In genomic region chr11:110349109-110349996, GRCh38 we compare ENCODE assay signal across 1 cellular context.
TF ChIP-seq lines count a peak whose summit lies in the region.

No MANE protein-coding gene starts in this region.

TF ChIP-seq in K562, 482 proteins besides CTCF, POLR2A, EP300 and RAD21 (continued from another document):
- TF ChIP-seq E2F4 (CRISPR knock-in tag; IDR thresholded peaks at IDR 0.05; ENCODE audit: low read depth) (no peak), ZBTB12 (CRISPR knock-in tag; IDR thresholded peaks at IDR 0.05) (no peak), KLF10 (CRISPR knock-in tag; IDR thresholded peaks at IDR 0.05) (no peak), ZBTB33 (CRISPR knock-in tag; IDR thresholded peaks at IDR 0.05) (no peak), MAFK (IDR thresholded peaks at IDR 0.05; ENCODE audit: low read length) (no peak), TRIM24 (IDR thresholded peaks at IDR 0.05) (no peak), PRMT5 (CRISPR knock-in tag; IDR thresholded peaks at IDR 0.05) (no peak), THAP12 (CRISPR knock-in tag; IDR thresholded peaks at IDR 0.05) (no peak), POLR2AphosphoS5 (IDR thresholded peaks at IDR 0.05; ENCODE audit: control insufficient read depth, insufficient read depth, low read depth, low read length) (no peak), MECOM (CRISPR knock-in tag; IDR thresholded peaks at IDR 0.05) (no peak), POLR2AphosphoS2 (IDR thresholded peaks at IDR 0.05; ENCODE audit: low read length) (no peak), ETS1 (conservative IDR thresholded peaks at IDR 0.05; ENCODE audit: control insufficient read depth, low read depth, low read length) (no peak), ZNF696 (CRISPR knock-in tag; conservative IDR thresholded peaks at IDR 0.05) (no peak), CC2D1A (IDR thresholded peaks at IDR 0.05) (no peak), GATAD2B (IDR thresholded peaks at IDR 0.05; ENCODE audit: borderline replicate concordance) (no peak), DMBX1 (CRISPR knock-in tag; IDR thresholded peaks at IDR 0.05; ENCODE audit: borderline replicate concordance) (no peak)
